Comparison of ENCODE assay signal across 1 cellular context in the genomic region with DNA sequence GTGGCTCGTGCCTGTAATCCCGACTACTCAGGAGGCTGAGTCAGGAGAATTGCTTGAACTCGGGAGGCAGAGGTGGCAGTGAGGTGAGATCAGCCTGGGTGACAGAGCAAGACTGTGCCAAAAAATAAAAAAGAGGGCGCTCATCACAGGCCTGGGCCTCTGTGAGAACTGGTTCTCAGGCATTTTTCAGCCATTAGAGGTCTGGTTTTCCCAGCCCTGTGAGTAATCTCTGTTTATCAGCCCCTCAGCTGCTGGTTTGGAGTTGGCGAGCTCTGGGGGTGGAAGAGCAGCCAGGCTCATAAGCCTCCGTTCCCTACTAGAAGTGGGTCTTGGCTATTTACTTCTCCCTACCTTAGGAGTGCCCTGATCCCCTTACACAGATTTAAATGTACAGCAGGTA.
TF ChIP-seq lines count a peak whose summit lies in the region.

No MANE protein-coding gene starts in this region.

TF ChIP-seq in IMR-90, 13 proteins besides CTCF, POLR2A, EP300 and RAD21 (continued from another document):
- TF ChIP-seq, protein P1, sequence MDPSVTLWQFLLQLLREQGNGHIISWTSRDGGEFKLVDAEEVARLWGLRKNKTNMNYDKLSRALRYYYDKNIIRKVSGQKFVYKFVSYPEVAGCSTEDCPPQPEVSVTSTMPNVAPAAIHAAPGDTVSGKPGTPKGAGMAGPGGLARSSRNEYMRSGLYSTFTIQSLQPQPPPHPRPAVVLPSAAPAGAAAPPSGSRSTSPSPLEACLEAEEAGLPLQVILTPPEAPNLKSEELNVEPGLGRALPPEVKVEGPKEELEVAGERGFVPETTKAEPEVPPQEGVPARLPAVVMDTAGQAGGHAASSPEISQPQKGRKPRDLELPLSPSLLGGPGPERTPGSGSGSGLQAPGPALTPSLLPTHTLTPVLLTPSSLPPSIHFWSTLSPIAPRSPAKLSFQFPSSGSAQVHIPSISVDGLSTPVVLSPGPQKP (IDR thresholded peaks at IDR 0.05; ENCODE audit: borderline replicate concordance, low read depth, low read length) = no peak
- TF ChIP-seq SMC3 (IDR thresholded peaks at IDR 0.05; ENCODE audit: low read depth, low read length) (no peak), CHD1 (IDR thresholded peaks at IDR 0.05; ENCODE audit: low read depth, low read length) (no peak), MXI1 (IDR thresholded peaks at IDR 0.05; ENCODE audit: borderline replicate concordance, low read depth, low read length) (no peak), MAFK (IDR thresholded peaks at IDR 0.05; ENCODE audit: low read depth, low read length) (no peak), RFX5 (IDR thresholded peaks at IDR 0.05; ENCODE audit: low read depth, low read length) (no peak), MAZ (IDR thresholded peaks at IDR 0.05; ENCODE audit: borderline replicate concordance, low read depth, low read length) (no peak), NFE2L2 (IDR thresholded peaks at IDR 0.05; ENCODE audit: low read depth, low read length) (no peak)
- TF ChIP-seq, protein P2, sequence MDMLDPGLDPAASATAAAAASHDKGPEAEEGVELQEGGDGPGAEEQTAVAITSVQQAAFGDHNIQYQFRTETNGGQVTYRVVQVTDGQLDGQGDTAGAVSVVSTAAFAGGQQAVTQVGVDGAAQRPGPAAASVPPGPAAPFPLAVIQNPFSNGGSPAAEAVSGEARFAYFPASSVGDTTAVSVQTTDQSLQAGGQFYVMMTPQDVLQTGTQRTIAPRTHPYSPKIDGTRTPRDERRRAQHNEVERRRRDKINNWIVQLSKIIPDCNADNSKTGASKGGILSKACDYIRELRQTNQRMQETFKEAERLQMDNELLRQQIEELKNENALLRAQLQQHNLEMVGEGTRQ (IDR thresholded peaks at IDR 0.05; ENCODE audit: low read depth, low read length) = no peak
